1 cellular context compared by ENCODE assay signal in the genomic region with DNA sequence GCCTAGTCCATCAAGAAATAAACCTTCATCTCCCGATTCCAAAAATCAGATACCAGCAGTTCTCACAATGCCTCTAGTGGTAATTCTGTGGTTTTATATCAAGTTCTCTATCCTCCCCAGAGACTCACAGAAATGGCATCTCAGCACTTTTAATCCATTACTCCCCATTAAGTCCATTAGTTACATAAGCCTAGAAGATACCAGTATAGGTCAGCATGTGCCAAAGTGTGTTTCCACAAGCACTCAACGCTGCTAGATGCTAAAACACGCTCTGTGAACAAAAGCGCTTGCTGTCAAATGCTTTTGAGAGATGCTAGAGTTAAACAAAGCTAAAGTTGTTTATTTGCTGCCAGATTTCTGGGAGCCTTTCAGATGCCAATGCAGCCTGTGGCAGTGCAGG.
TF ChIP-seq lines count a peak whose summit lies in the region.

No MANE protein-coding gene starts in this region.

TF ChIP-seq in H1, 55 proteins besides CTCF, POLR2A, EP300 and RAD21:
- no peak for TF ChIP-seq EGR1 (IDR thresholded peaks at IDR 0.05; ENCODE audit: borderline replicate concordance, low read depth, low read length)
- no peak for TF ChIP-seq RBBP5 (IDR thresholded peaks at IDR 0.05; ENCODE audit: borderline replicate concordance, low read depth, low read length)
- TF ChIP-seq JUN (IDR thresholded peaks at IDR 0.05; ENCODE audit: low read depth, low read length), result no peak
- no peak for TF ChIP-seq CHD2 (IDR thresholded peaks at IDR 0.05; ENCODE audit: low read length)
- no peak for TF ChIP-seq SIRT6 (IDR thresholded peaks at IDR 0.05; ENCODE audit: low read length)
- no peak for TF ChIP-seq SIN3A (conservative IDR thresholded peaks at IDR 0.05 in 1 of 2, IDR thresholded peaks at IDR 0.05 in 1 of 2; ENCODE audit: low read depth in 1 of 2, low read length in 2 of 2)
- TF ChIP-seq, protein P1, sequence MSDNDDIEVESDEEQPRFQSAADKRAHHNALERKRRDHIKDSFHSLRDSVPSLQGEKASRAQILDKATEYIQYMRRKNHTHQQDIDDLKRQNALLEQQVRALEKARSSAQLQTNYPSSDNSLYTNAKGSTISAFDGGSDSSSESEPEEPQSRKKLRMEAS (IDR thresholded peaks at IDR 0.05), result no peak
- no peak for TF ChIP-seq MAFK (IDR thresholded peaks at IDR 0.05; ENCODE audit: low read depth, low read length)
- TF ChIP-seq GTF2F1 (IDR thresholded peaks at IDR 0.05; ENCODE audit: borderline replicate concordance, low read depth, low read length), result no peak
- TF ChIP-seq SAP30 (IDR thresholded peaks at IDR 0.05; ENCODE audit: insufficient read depth, insufficient replicate concordance, low read length), result no peak
